ENCODE assay signal across 8 cellular contexts in the genomic region with DNA sequence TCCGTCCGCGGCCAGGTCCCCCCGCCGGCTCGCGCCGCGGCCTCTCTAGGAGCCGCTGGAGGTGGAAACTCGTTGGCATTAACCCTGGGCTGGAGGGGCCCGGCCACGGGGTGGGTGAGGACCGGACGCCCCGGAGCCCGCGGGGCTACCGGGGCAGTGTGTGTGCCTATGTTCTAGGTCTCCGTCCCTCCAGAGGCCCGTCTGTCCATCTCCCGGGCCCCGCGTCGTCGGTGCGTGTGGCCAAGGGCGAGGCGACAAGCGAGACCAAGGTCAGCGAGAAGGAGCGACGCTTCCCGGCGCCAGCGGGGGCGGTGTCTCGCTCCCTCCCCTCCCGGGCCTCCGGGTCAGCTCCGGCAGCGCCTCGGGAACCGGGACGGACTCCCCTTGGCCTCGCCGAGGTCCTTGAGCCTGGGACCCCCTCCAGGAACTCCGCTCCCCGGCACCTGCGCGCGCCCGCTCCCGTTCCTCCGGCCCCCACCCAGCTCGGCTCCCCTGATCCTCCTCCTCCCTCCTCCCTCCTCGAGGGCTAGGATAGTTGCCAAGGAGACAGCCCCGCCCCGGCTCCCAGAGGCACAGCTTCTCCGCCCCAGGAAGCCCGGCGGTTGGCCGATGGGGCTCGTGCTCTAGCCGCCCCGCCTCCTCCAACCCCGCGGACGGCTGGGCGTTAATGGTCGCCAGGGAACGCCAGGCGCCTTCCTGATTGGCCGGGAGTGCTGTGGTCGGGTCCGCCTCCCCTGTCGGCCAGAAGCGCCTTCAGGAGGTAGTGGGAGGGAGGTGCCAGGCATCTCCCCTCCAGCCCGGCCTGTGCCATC. TPM values are rescaled to one million over a fixed set of nuclear protein-coding genes. Genes with fewer than 3 reads are reported as not detected.
A peak's percentile ranks its signal among the peaks of the same experiment; 100 is the strongest.
DNase-seq lines count a peak whose midpoint lies in the region; ATAC-seq lines count a peak whose summit lies in the region.

No MANE protein-coding gene starts in this region.

- CTCF ChIA-PET in naive thymus-derived CD4-positive, alpha-beta T cell (lab: Charles Lee), result interaction anchor here (0.6 to 1.6 kb wide), 2 partner anchors 77 to 81 kb away, joined by 3 read pairs; no protein-coding TSS in a partner anchor

- H3K27me3 Mint-ChIP-seq in naive thymus-derived CD4-positive, alpha-beta T cell, result no peaks in the 10 kb centered on the region
- no peaks in the 10 kb centered on the region for H3K27me3 Mint-ChIP-seq in stimulated activated memory B cell treated with anti-CD40 and anti-IgM and Interleukin-4, amounts not matched to agents 10 μg/mL and 1 μg/mL and 100 μg/mL, for 72 hours

- H4K20me1 ChIP-seq in GM23248 (ENCODE audit: insufficient read depth), result no peaks in the 10 kb centered on the region

- intact Hi-C loops in naive thymus-derived CD4-positive, alpha-beta T cell (cut with micrococcal nuclease), result loop anchor here (1.0 to 2.0 kb wide), 13 partner anchors 8 to 172 kb away; a partner anchor contains a TSS

- H3K9ac ChIP-seq in GM23248, result peak overlapping the region; percentile 86

- H3K27ac Mint-ChIP-seq in naive thymus-derived CD4-positive, alpha-beta T cell, result peak overlapping the region; percentile 82 to 94 (median 88)
- peak overlapping the region; percentile 77 for H3K27ac Mint-ChIP-seq in stimulated activated memory B cell treated with anti-CD40 and anti-IgM and Interleukin-4, amounts not matched to agents 10 μg/mL and 1 μg/mL and 100 μg/mL, for 72 hours

- no peaks in the 10 kb centered on the region for H3K36me3 ChIP-seq in GM23248 (ENCODE audit: low read depth)
- H3K36me3 ChIP-seq in naive thymus-derived CD4-positive, alpha-beta T cell (ENCODE audit: control insufficient read depth in 2 of 3, insufficient read depth in 3 of 3, low read length in 3 of 3), result peaks cover 0 to 19% (median 0%) of the 10 kb centered on the region in 3 experiments

- no peaks in the 10 kb centered on the region for H3K9me3 ChIP-seq in GM23248 (ENCODE audit: low read depth)
- no peaks in the 10 kb centered on the region for H3K9me3 ChIP-seq in naive thymus-derived CD4-positive, alpha-beta T cell (ENCODE audit: control insufficient read depth in 2 of 3, low read length in 3 of 3)

- no peaks in the 10 kb centered on the region for H3K27me3 ChIP-seq in GM23248 (replicated peaks; ENCODE audit: insufficient read depth)
- no peaks in the 10 kb centered on the region for H3K27me3 ChIP-seq in naive thymus-derived CD4-positive, alpha-beta T cell (ENCODE audit: control insufficient read depth in 2 of 2, insufficient read depth in 2 of 2, low read length in 2 of 2)

- 0 to 1% methylated on average over 60 to 70 of the region's 79 CpGs for WGBS in GM23248 (ENCODE audit: low coverage in 1 of 2, low lambda C conversion rate in 2 of 2, missing lambda C conversion rate in 2 of 2), 2 experiments

- POLR2A ChIA-PET in naive thymus-derived CD4-positive, alpha-beta T cell (lab: Charles Lee), result interaction anchor here (0.9 to 4.5 kb wide), 6 partner anchors 9 to 158 kb away, joined by 3 to 29 read pairs (median 4); a partner anchor contains a TSS

- peaks cover 19% of the 10 kb centered on the region for H3F3A ChIP-seq in GM23248 (ENCODE audit: insufficient read depth)

- DNase-seq in EL (peak; percentile 99), GM23248 (peak; percentile 99), Kasumi-1 (lab: John Stamatoyannopoulos, UW) (peak; percentile 84 to 86), RKO (ENCODE audit: low spot score) (peak; percentile 96), fibroblast of gingiva (ENCODE audit: low read depth) (peak; percentile 97)
- peak; percentile 77 to 88 for DNase-seq in activated T-helper 1 cell treated with anti-CD3 and anti-CD28 coated beads, Interleukin-2, amount 50 U/mL, for 16 hours (ENCODE audit: low read depth in 1 of 2, low spot score in 1 of 2)
- DNase-seq in naive thymus-derived CD4-positive, alpha-beta T cell, result peak; percentile 59 to 95 (median 64)

- 0 out of 2 replicates have a peak, but pooled peaks cover 3% of the 10 kb centered on the region for H3K79me2 ChIP-seq in GM23248 (ENCODE audit: insufficient read depth)

- H3K4me2 ChIP-seq in GM23248 (ENCODE audit: unreplicated experiment), result peak overlapping the region; percentile 91

- peaks cover 16 to 39% (median 32%) of the 10 kb centered on the region in 7 donors for H3K4me1 Mint-ChIP-seq in naive thymus-derived CD4-positive, alpha-beta T cell
- peaks cover 34% of the 10 kb centered on the region for H3K4me1 Mint-ChIP-seq in stimulated activated memory B cell treated with anti-CD40 and anti-IgM and Interleukin-4, amounts not matched to agents 10 μg/mL and 1 μg/mL and 100 μg/mL, for 72 hours

- H3K9me3 Mint-ChIP-seq in naive thymus-derived CD4-positive, alpha-beta T cell, result peaks cover 0 to 2% (median 0%) of the 10 kb centered on the region in 11 donors
- H3K9me3 Mint-ChIP-seq in stimulated activated memory B cell treated with anti-CD40 and anti-IgM and Interleukin-4, amounts not matched to agents 10 μg/mL and 1 μg/mL and 100 μg/mL, for 72 hours, result no peaks in the 10 kb centered on the region

- H3K4me3 ChIP-seq in GM23248, result peak overlapping the region; percentile 78
- H3K4me3 ChIP-seq in naive thymus-derived CD4-positive, alpha-beta T cell (ENCODE audit: low read length), result peak overlapping the region; percentile 75

- H3K4me1 ChIP-seq in GM23248 (ENCODE audit: insufficient read depth), result peaks cover 6% of the 10 kb centered on the region
- peaks cover 0 to 10% of the 10 kb centered on the region in 2 donors for H3K4me1 ChIP-seq in naive thymus-derived CD4-positive, alpha-beta T cell (ENCODE audit: control insufficient read depth in 2 of 2, insufficient read depth in 2 of 2, low read length in 2 of 2)

- peak overlapping the region; percentile 88 for H2AFZ ChIP-seq in GM23248

- in situ Hi-C loops in GM23248 (cut with MboI), result no loop called here

- peak overlapping the region; percentile 90 for H3K27ac ChIP-seq in GM23248
- H3K27ac ChIP-seq in naive thymus-derived CD4-positive, alpha-beta T cell (ENCODE audit: low read depth, low read length), result peak overlapping the region; percentile 76

- H3K9me2 ChIP-seq in GM23248 (ENCODE audit: insufficient read depth), result no peaks in the 10 kb centered on the region

- H3K4me3 Mint-ChIP-seq in naive thymus-derived CD4-positive, alpha-beta T cell, result peak overlapping the region; percentile 78 to 92 (median 88)
- H3K4me3 Mint-ChIP-seq in stimulated activated memory B cell treated with anti-CD40 and anti-IgM and Interleukin-4, amounts not matched to agents 10 μg/mL and 1 μg/mL and 100 μg/mL, for 72 hours, result peak overlapping the region; percentile 94

- peaks cover 0 to 4% (median 0%) of the 10 kb centered on the region in 5 donors for H3K36me3 Mint-ChIP-seq in naive thymus-derived CD4-positive, alpha-beta T cell
- peaks cover 10% of the 10 kb centered on the region for H3K36me3 Mint-ChIP-seq in stimulated activated memory B cell treated with anti-CD40 and anti-IgM and Interleukin-4, amounts not matched to agents 10 μg/mL and 1 μg/mL and 100 μg/mL, for 72 hours

- peak; percentile 87 for ATAC-seq in naive thymus-derived CD4-positive, alpha-beta T cell
- ATAC-seq in stimulated activated memory B cell treated with anti-CD40 and anti-IgM and Interleukin-4, amounts not matched to agents 10 μg/mL and 1 μg/mL and 100 μg/mL, for 72 hours, result peak; percentile 91

RNA-seq across cellular contexts. Expression of a gene that starts 0.7 kb away (rescaled TPM):
- 35.3 and 38.4 TPM in 2 replicates for total RNA-seq in GM23248 (2014; rRNA removed; shearing (Covaris generic))
- 5.0 and 5.7 TPM in 2 replicates for polyA plus RNA-seq in GM23248 (2016; fragmentation: Nextera tagmentation; extraction: Ambion mirVana)
- total RNA-seq in naive thymus-derived CD4-positive, alpha-beta T cell, result 1 to 10 TPM; 6.0 to 8.5 (median 7.3) TPM
- 1 to 10 TPM; 1.6 to 2.4 TPM for polyA plus RNA-seq in naive thymus-derived CD4-positive, alpha-beta T cell

RNA-seq across cellular contexts. Expression of a gene that starts 7.6 kb away (rescaled TPM):
- 7.7 and 15.7 TPM in 2 replicates for total RNA-seq in GM23248 (2014; rRNA removed; shearing (Covaris generic))
- 5.4 and 6.7 TPM in 2 replicates for polyA plus RNA-seq in GM23248 (2016; fragmentation: Nextera tagmentation; extraction: Ambion mirVana)
- total RNA-seq in naive thymus-derived CD4-positive, alpha-beta T cell, result 10 to 100 TPM in 4 of 5 experiments, 1 to 10 TPM in 1; 9.1 to 17.4 (median 13.8) TPM
- 10 to 100 TPM in 1 of 2 donors, 1 to 10 TPM in 1; 8.9 to 11.7 TPM for polyA plus RNA-seq in naive thymus-derived CD4-positive, alpha-beta T cell

RNA-seq across cellular contexts. Expression of a gene that starts 31.1 kb away (rescaled TPM):
- total RNA-seq in GM23248 (2014; rRNA removed; shearing (Covaris generic)), result 3.0 and 8.8 TPM in 2 replicates
- 3.0 TPM in 2 replicates for polyA plus RNA-seq in GM23248 (2016; fragmentation: Nextera tagmentation; extraction: Ambion mirVana)
- total RNA-seq in naive thymus-derived CD4-positive, alpha-beta T cell, result 10 to 100 TPM; 11.9 to 20.9 (median 19.3) TPM
- 1 to 10 TPM; 4.5 to 6.8 TPM for polyA plus RNA-seq in naive thymus-derived CD4-positive, alpha-beta T cell

RNA-seq across cellular contexts. Expression of a gene that starts 44.5 kb away (rescaled TPM):
- 10.4 and 33.0 TPM in 2 replicates for total RNA-seq in GM23248 (2014; rRNA removed; shearing (Covaris generic))
- 13.6 and 14.7 TPM in 2 replicates for polyA plus RNA-seq in GM23248 (2016; fragmentation: Nextera tagmentation; extraction: Ambion mirVana)
- total RNA-seq in naive thymus-derived CD4-positive, alpha-beta T cell, result 10 to 100 TPM in 4 of 5 experiments, 1 to 10 TPM in 1; 8.8 to 24.3 (median 16.3) TPM
- polyA plus RNA-seq in naive thymus-derived CD4-positive, alpha-beta T cell, result 10 to 100 TPM; 29.7 to 33.2 TPM

RNA-seq across cellular contexts. Expression of a gene that starts 54.5 kb away (rescaled TPM):
- total RNA-seq in GM23248 (2014; rRNA removed; shearing (Covaris generic)), result 0.65 TPM in 1 of 2 replicates, not detected in the other
- polyA plus RNA-seq in GM23248 (2016; fragmentation: Nextera tagmentation; extraction: Ambion mirVana), result 0.27 TPM in 1 of 2 replicates, not detected in the other
- total RNA-seq in naive thymus-derived CD4-positive, alpha-beta T cell, result 100 to 1,000 TPM; 258 to 629 (median 436) TPM
- 100 to 1,000 TPM; 110 to 135 TPM for polyA plus RNA-seq in naive thymus-derived CD4-positive, alpha-beta T cell

Comparison
In these comparisons a context has a peak if more than half of its experiments do, and no peak if none do; other contexts are left out.
1. Peak in every context shown above with its lines: DNase-seq, ATAC-seq, H3K4me3 ChIP-seq and H3K27ac ChIP-seq.